ENCODE assay signal across 8 cellular contexts in genomic region chr2:95403824-95404223, GRCh38. TPM values are rescaled to one million over a fixed set of nuclear protein-coding genes. Genes with fewer than 3 reads are reported as not detected.
DNase-seq lines count a peak whose midpoint lies in the region; TF ChIP-seq lines count a peak whose summit lies in the region.
"Not testable (repeated sequence)": the region's sequence is repeated elsewhere in the genome, so short reads cannot be mapped to it uniquely, and the experiment has no call there.

No MANE protein-coding gene starts in this region.

- peaks cover 17% of the 10 kb centered on the region for H3K4me1 ChIP-seq in CD4-positive, alpha-beta memory T cell (ENCODE audit: insufficient read depth, low read length)
- H3K4me1 ChIP-seq in iPS-18a (ENCODE audit: control insufficient read depth, low read depth, low read length) = not testable (repeated sequence)
- peaks cover 5 to 25% (median 22%) of the 10 kb centered on the region in 5 donors for H3K4me1 ChIP-seq in subcutaneous abdominal adipose tissue (ENCODE audit: control insufficient read depth in 5 of 5, insufficient read depth in 5 of 5, low read length in 5 of 5)

- not testable (repeated sequence) for TF ChIP-seq RAD21 in neural cell (conservative IDR thresholded peaks at IDR 0.05)

- POLR2A ChIA-PET in CD4-positive, alpha-beta memory T cell (lab: Charles Lee; ENCODE audit: partially characterized antibody) = interaction anchor here (1.7 kb wide), 1 partner anchor 282 kb away, joined by 5 read pairs; no protein-coding TSS in a partner anchor

- not testable (repeated sequence) for TF ChIP-seq EP300 in neural cell (conservative IDR thresholded peaks at IDR 0.05; ENCODE audit: poor library complexity, severe bottlenecking)

- not testable (repeated sequence) for H3K27me3 ChIP-seq in CD4-positive, alpha-beta memory T cell (ENCODE audit: insufficient read depth, low read length); SU-DHL-6 (ENCODE audit: low read length); iPS-18a (ENCODE audit: control insufficient read depth, insufficient read depth, low read length); neural cell (ENCODE audit: insufficient read depth, low read depth, low read length); subcutaneous abdominal adipose tissue (ENCODE audit: control insufficient read depth in 5 of 5, insufficient read depth in 4 of 5, low read length in 5 of 5)

- H3K36me3 ChIP-seq in CD4-positive, alpha-beta memory T cell (ENCODE audit: insufficient read depth, low read length); SU-DHL-6 (ENCODE audit: low read length); iPS-18a (ENCODE audit: control insufficient read depth, low read depth, low read length); neural cell (ENCODE audit: insufficient read depth, low read length); subcutaneous abdominal adipose tissue (ENCODE audit: control insufficient read depth in 5 of 5, insufficient read depth in 5 of 5, low read length in 5 of 5): not testable (repeated sequence)

- H4K20me1 ChIP-seq in SU-DHL-6 (ENCODE audit: low read depth, low read length); neural cell (ENCODE audit: insufficient read depth): not testable (repeated sequence)

- CTCF ChIA-PET in CD4-positive, alpha-beta memory T cell (lab: Charles Lee; ENCODE audit: partially characterized antibody) = interaction anchor here (1.0 to 3.1 kb wide), 4 partner anchors 15 to 240 kb away, joined by 3 to 21 read pairs (median 4); no protein-coding TSS in a partner anchor

- not testable (repeated sequence) for H3K9me3 Mint-ChIP-seq in CD4-positive, alpha-beta memory T cell; activated T-helper 2 cell treated with anti-CD3 and anti-CD28 coated beads, Interferon-gamma antibody, Interleukin-2, Interleukin-4, amounts not matched to agents 10 μg/mL and 5 μg/mL and 100 μg/mL, durations not matched to agents 14 hours and 24 hours and 36 hours; dendritic cell treated with granulocyte-macrophage colony-stimulating factor and Interleukin-4, amounts not matched to agents 40 ng/mL and 50 ng/mL, for 4 days

- not testable (repeated sequence) for H3K27ac ChIP-seq in CD4-positive, alpha-beta memory T cell (ENCODE audit: low read depth, low read length); SU-DHL-6 (ENCODE audit: low read depth, low read length); iPS-18a (ENCODE audit: low read length); neural cell (ENCODE audit: low read length); subcutaneous abdominal adipose tissue (ENCODE audit: low read depth, low read length)

- not testable (repeated sequence) for TF ChIP-seq CTCF in SU-DHL-6 (IDR thresholded peaks at IDR 0.05; ENCODE audit: insufficient read depth, low read length, poor library complexity, severe bottlenecking); neural cell (IDR thresholded peaks at IDR 0.05; ENCODE audit: poor library complexity, severe bottlenecking)

- peaks cover 7 to 33% (median 20%) of the 10 kb centered on the region in 4 donors for H3K4me1 Mint-ChIP-seq in CD4-positive, alpha-beta memory T cell
- H3K4me1 Mint-ChIP-seq in activated T-helper 2 cell treated with anti-CD3 and anti-CD28 coated beads, Interferon-gamma antibody, Interleukin-2, Interleukin-4, amounts not matched to agents 10 μg/mL and 5 μg/mL and 100 μg/mL, durations not matched to agents 14 hours and 24 hours and 36 hours (ENCODE audit: low read depth) = peaks cover 14% of the 10 kb centered on the region
- H3K4me1 Mint-ChIP-seq in dendritic cell treated with granulocyte-macrophage colony-stimulating factor and Interleukin-4, amounts not matched to agents 40 ng/mL and 50 ng/mL, for 4 days (ENCODE audit: low read depth) = peaks cover 17% of the 10 kb centered on the region

- intact Hi-C loops in CD4-positive, alpha-beta memory T cell (cut with micrococcal nuclease) = loop anchor here (5.0 kb wide), 1 partner anchor 327 kb away; no protein-coding TSS in a partner anchor
- intact Hi-C loops in activated T-helper 2 cell treated with anti-CD3 and anti-CD28 coated beads, Interferon-gamma antibody, Interleukin-2, Interleukin-4, amounts not matched to agents 10 μg/mL and 5 μg/mL and 100 μg/mL, durations not matched to agents 14 hours and 24 hours and 36 hours (cut with micrococcal nuclease) = not testable (repeated sequence)
- intact Hi-C loops in dendritic cell treated with granulocyte-macrophage colony-stimulating factor and Interleukin-4, amounts not matched to agents 40 ng/mL and 50 ng/mL, for 4 days (cut with micrococcal nuclease) = loop anchor here (2.0 to 5.0 kb wide), 2 partner anchors 59 to 323 kb away; no protein-coding TSS in a partner anchor

- peaks cover 6 to 17% of the 10 kb centered on the region in 2 donors for H3K36me3 Mint-ChIP-seq in CD4-positive, alpha-beta memory T cell
- H3K36me3 Mint-ChIP-seq in activated T-helper 2 cell treated with anti-CD3 and anti-CD28 coated beads, Interferon-gamma antibody, Interleukin-2, Interleukin-4, amounts not matched to agents 10 μg/mL and 5 μg/mL and 100 μg/mL, durations not matched to agents 14 hours and 24 hours and 36 hours (ENCODE audit: low read depth) = not testable (repeated sequence)
- peaks cover 24% of the 10 kb centered on the region for H3K36me3 Mint-ChIP-seq in dendritic cell treated with granulocyte-macrophage colony-stimulating factor and Interleukin-4, amounts not matched to agents 40 ng/mL and 50 ng/mL, for 4 days (ENCODE audit: low read depth)

- not testable (repeated sequence) for H3K9me3 ChIP-seq in CD4-positive, alpha-beta memory T cell (ENCODE audit: control insufficient read depth in 1 of 2, low read length in 2 of 2); SU-DHL-6 (ENCODE audit: insufficient read depth, low read length); iPS-18a (ENCODE audit: control insufficient read depth, low read depth, low read length); neural cell (ENCODE audit: low read length); subcutaneous abdominal adipose tissue (ENCODE audit: control insufficient read depth in 5 of 5, low read length in 5 of 5)

- 0 out of 2 replicates have a peak overlapping the region, but pooled peaks have one; percentile 68 for H3K9ac ChIP-seq in SU-DHL-6 (ENCODE audit: low read length)
- H3K9ac ChIP-seq in iPS-18a (ENCODE audit: low read length) = peak overlapping the region; percentile 84
- peak overlapping the region; percentile 95 for H3K9ac ChIP-seq in neural cell (ENCODE audit: low read length)
- peak overlapping the region in 1 of 5 donors; percentile 92 for H3K9ac ChIP-seq in subcutaneous abdominal adipose tissue (ENCODE audit: low read length in 5 of 5)

- H3K9me2 ChIP-seq in SU-DHL-6 (replicated peaks; ENCODE audit: insufficient read depth, low read length); neural cell (ENCODE audit: insufficient read depth, low read length): not testable (repeated sequence)

- not testable (repeated sequence) for DNase-seq in CD4-positive, alpha-beta memory T cell; Jurkat, Clone E6-1 (ENCODE audit: low read depth, low spot score); activated T-helper 2 cell treated with anti-CD3 and anti-CD28 coated beads, Interferon-gamma antibody, Interleukin-2, Interleukin-4, amounts not matched to agents 10 μg/mL and 5 μg/mL and 100 μg/mL, durations not matched to agents 14 hours and 24 hours and 36 hours (ENCODE audit: low spot score)

- H3K27ac Mint-ChIP-seq in CD4-positive, alpha-beta memory T cell = peak overlapping the region in 4 of 7 donors; percentile 77 to 95 (median 92)
- not testable (repeated sequence) for H3K27ac Mint-ChIP-seq in activated T-helper 2 cell treated with anti-CD3 and anti-CD28 coated beads, Interferon-gamma antibody, Interleukin-2, Interleukin-4, amounts not matched to agents 10 μg/mL and 5 μg/mL and 100 μg/mL, durations not matched to agents 14 hours and 24 hours and 36 hours
- H3K27ac Mint-ChIP-seq in dendritic cell treated with granulocyte-macrophage colony-stimulating factor and Interleukin-4, amounts not matched to agents 40 ng/mL and 50 ng/mL, for 4 days = peak overlapping the region; percentile 94

- H2AFZ ChIP-seq in SU-DHL-6 (ENCODE audit: low read depth, low read length, severe bottlenecking); neural cell (ENCODE audit: low read depth, low read length): not testable (repeated sequence)

- peak overlapping the region in 1 of 2 donors; percentile 93 for H3K4me3 ChIP-seq in CD4-positive, alpha-beta memory T cell (ENCODE audit: low read length in 2 of 2)
- H3K4me3 ChIP-seq in Jurkat, Clone E6-1 (ENCODE audit: low read length) = peak overlapping the region; percentile 95
- H3K4me3 ChIP-seq in SU-DHL-6 (ENCODE audit: insufficient read depth, low read length, poor library complexity, severe bottlenecking) = not testable (repeated sequence)
- H3K4me3 ChIP-seq in iPS-18a (ENCODE audit: low read length) = peak overlapping the region; percentile 93
- peak overlapping the region; percentile 99 for H3K4me3 ChIP-seq in neural cell (ENCODE audit: low read length)
- peak overlapping the region in 3 of 5 donors; percentile 28 to 97 (median 95) for H3K4me3 ChIP-seq in subcutaneous abdominal adipose tissue (ENCODE audit: low read depth in 1 of 5, low read length in 5 of 5)

- peak overlapping the region; percentile 97 to 99 (median 98) for H3K4me3 Mint-ChIP-seq in CD4-positive, alpha-beta memory T cell
- peak overlapping the region; percentile 99 for H3K4me3 Mint-ChIP-seq in activated T-helper 2 cell treated with anti-CD3 and anti-CD28 coated beads, Interferon-gamma antibody, Interleukin-2, Interleukin-4, amounts not matched to agents 10 μg/mL and 5 μg/mL and 100 μg/mL, durations not matched to agents 14 hours and 24 hours and 36 hours (ENCODE audit: low read depth)
- not testable (repeated sequence) for H3K4me3 Mint-ChIP-seq in dendritic cell treated with granulocyte-macrophage colony-stimulating factor and Interleukin-4, amounts not matched to agents 40 ng/mL and 50 ng/mL, for 4 days

- not testable (repeated sequence) for H3F3A ChIP-seq in SU-DHL-6 (ENCODE audit: insufficient read depth); neural cell (ENCODE audit: insufficient read depth, low read length, poor library complexity, severe bottlenecking)

- not testable (repeated sequence) for H3K79me2 ChIP-seq in SU-DHL-6 (ENCODE audit: insufficient read depth, low read length); neural cell (replicated peaks; ENCODE audit: insufficient read depth, low read length)

- not testable (repeated sequence) for H3K27me3 Mint-ChIP-seq in CD4-positive, alpha-beta memory T cell; activated T-helper 2 cell treated with anti-CD3 and anti-CD28 coated beads, Interferon-gamma antibody, Interleukin-2, Interleukin-4, amounts not matched to agents 10 μg/mL and 5 μg/mL and 100 μg/mL, durations not matched to agents 14 hours and 24 hours and 36 hours (ENCODE audit: low read depth); dendritic cell treated with granulocyte-macrophage colony-stimulating factor and Interleukin-4, amounts not matched to agents 40 ng/mL and 50 ng/mL, for 4 days

- H3K4me2 ChIP-seq in SU-DHL-6 (ENCODE audit: low read depth, low read length, poor library complexity, severe bottlenecking) (peak overlapping the region; percentile 50), neural cell (ENCODE audit: low read length) (peak overlapping the region; percentile 31)

RNA-seq across cellular contexts. Expression of gene FAHD2A, which starts 1.3 kb away (rescaled TPM):
- total RNA-seq in CD4-positive, alpha-beta memory T cell = 10 to 100 TPM; 30.7 to 33.9 TPM
- 10 to 100 TPM; 16.7 to 16.9 TPM for polyA plus RNA-seq in CD4-positive, alpha-beta memory T cell
- polyA plus RNA-seq in Jurkat, Clone E6-1 (2012; ENCODE audit: insufficient read depth, insufficient read length) = 50.6 TPM
- 32.5 and 40.3 TPM in 2 replicates for total RNA-seq in activated T-helper 2 cell treated with anti-CD3 and anti-CD28 coated beads, Interferon-gamma antibody, Interleukin-2, Interleukin-4, amounts not matched to agents 10 μg/mL and 5 μg/mL and 100 μg/mL, durations not matched to agents 14 hours and 24 hours and 36 hours
- 26.0 and 27.2 TPM in 2 replicates for polyA plus RNA-seq in neural cell
- polyA minus RNA-seq in neural cell = 11.4 and 12.6 TPM in 2 replicates
